ENCODE assay signal across 1 cellular context in genomic region chr6:49550413-49551125, GRCh38.
TF ChIP-seq lines count a peak whose summit lies in the region.

Gene C6orf141 (plus strand): TSS chr6:49550668. CDS start chr6:49550793, 125 bp downstream.

TF ChIP-seq in GM23338, 12 proteins besides CTCF, POLR2A, EP300 and RAD21 (continued from another document):
- TF ChIP-seq, protein P1, sequence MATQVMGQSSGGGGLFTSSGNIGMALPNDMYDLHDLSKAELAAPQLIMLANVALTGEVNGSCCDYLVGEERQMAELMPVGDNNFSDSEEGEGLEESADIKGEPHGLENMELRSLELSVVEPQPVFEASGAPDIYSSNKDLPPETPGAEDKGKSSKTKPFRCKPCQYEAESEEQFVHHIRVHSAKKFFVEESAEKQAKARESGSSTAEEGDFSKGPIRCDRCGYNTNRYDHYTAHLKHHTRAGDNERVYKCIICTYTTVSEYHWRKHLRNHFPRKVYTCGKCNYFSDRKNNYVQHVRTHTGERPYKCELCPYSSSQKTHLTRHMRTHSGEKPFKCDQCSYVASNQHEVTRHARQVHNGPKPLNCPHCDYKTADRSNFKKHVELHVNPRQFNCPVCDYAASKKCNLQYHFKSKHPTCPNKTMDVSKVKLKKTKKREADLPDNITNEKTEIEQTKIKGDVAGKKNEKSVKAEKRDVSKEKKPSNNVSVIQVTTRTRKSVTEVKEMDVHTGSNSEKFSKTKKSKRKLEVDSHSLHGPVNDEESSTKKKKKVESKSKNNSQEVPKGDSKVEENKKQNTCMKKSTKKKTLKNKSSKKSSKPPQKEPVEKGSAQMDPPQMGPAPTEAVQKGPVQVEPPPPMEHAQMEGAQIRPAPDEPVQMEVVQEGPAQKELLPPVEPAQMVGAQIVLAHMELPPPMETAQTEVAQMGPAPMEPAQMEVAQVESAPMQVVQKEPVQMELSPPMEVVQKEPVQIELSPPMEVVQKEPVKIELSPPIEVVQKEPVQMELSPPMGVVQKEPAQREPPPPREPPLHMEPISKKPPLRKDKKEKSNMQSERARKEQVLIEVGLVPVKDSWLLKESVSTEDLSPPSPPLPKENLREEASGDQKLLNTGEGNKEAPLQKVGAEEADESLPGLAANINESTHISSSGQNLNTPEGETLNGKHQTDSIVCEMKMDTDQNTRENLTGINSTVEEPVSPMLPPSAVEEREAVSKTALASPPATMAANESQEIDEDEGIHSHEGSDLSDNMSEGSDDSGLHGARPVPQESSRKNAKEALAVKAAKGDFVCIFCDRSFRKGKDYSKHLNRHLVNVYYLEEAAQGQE (IDR thresholded peaks at IDR 0.05; ENCODE audit: unreplicated experiment): no peak
- TF ChIP-seq EZH2phosphoT487 (IDR thresholded peaks at IDR 0.05; ENCODE audit: unreplicated experiment) (no peak), NANOG (IDR thresholded peaks at IDR 0.05; ENCODE audit: borderline replicate concordance) (no peak), CREB1 (CRISPR knock-in tag; IDR thresholded peaks at IDR 0.05; ENCODE audit: low read depth) (no peak; the same call in 1 of the 2 replicates), EZH2 (IDR thresholded peaks at IDR 0.05; ENCODE audit: low read depth, unreplicated experiment) (no peak), ZNF114 (CRISPR knock-in tag; IDR thresholded peaks at IDR 0.05) (no peak), JUNB (IDR thresholded peaks at IDR 0.05; ENCODE audit: unreplicated experiment) (no peak), POLR2AphosphoS5 (IDR thresholded peaks at IDR 0.05; ENCODE audit: low read depth) (no peak), ZNF462 (CRISPR knock-in tag; IDR thresholded peaks at IDR 0.05) (no peak), STAT1 (IDR thresholded peaks at IDR 0.05; ENCODE audit: unreplicated experiment) (no peak)
